Comparison of ENCODE assay signal across 7 cellular contexts in the genomic region with DNA sequence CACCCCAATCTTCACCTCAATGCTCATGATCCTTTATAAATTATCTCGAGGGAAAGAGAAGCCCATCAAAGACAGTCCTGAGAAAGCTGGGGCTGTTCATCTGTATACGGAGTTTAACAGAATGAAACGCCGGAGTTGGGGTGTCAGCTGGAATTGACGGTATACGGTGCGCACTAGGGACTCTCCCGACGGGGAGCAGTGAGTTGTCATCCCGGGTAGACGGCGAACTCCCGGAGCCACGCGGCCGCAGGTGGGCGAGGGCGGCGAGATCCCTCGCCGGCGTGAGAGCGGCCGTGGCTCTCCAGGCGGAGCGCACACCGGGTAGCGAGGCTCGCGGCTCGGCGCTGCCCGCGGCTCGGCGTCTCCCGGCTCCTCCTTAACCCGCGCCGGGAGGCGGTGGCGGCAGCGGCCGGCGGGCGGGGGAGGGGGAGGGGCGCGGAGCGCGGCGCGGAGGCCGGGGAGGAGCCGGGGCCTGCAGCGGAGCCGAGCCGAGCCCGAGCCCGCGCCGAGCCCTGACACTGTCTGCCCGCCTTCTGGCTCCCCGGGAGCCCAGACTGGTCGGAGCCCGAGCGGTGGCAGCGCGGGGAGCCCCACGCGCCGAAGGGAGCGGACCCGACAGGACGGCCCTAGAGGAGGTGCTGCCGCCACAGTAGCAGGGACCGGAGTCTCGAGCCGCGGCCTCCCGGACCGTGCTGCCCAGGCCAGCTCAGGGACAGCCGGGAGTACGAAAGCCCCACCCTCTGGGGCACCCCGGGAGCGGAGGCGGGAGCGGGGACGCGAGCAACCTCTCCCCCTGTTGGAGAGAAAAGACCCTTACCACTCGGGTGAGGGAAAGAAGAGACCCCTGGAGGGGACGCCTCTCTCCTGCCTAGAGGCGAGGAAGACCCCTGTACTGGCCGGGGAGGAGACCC. TPM values are rescaled to one million over a fixed set of nuclear protein-coding genes. Genes with fewer than 3 reads are reported as not detected.
DNase-seq lines count a peak whose midpoint lies in the region; ATAC-seq, FAIRE-seq and TF ChIP-seq lines count a peak whose summit lies in the region.

A gene (plus strand): TSS at position 475 of the 911 bp plus-strand sequence. CDS start 7,117 bp downstream, outside the sequence.

- no peaks in the 10 kb centered on the region for H3K27me3 ChIP-seq in keratinocyte (ENCODE audit: control insufficient read depth, extremely low read depth, insufficient read depth, low read length)

- peak within 1 kb of the TSS; percentile 97 for H3K9ac ChIP-seq in keratinocyte (ENCODE audit: control insufficient read depth, extremely low read depth, insufficient read depth, low read length)

- peak within 1 kb of the TSS; percentile 97 for H3K4me2 ChIP-seq in keratinocyte (ENCODE audit: control insufficient read depth, extremely low read depth, insufficient read depth, low read depth, low read length)

- H3K4me1 ChIP-seq in keratinocyte (ENCODE audit: control insufficient read depth, extremely low read depth, insufficient read depth, low read length): peaks cover 42% of the 10 kb centered on the region

- DNase-seq in NCI-H1417 treated with DMSO at 0.1 percent for 48 hours (lab: John Stamatoyannopoulos, UW): peak; percentile 13
- DNase-seq in activated CD4-positive, CD25-positive, alpha-beta regulatory T cell (lab: John Stamatoyannopoulos, UW): peak; percentile 53 to 72 (median 64)
- DNase-seq in central memory CD4-positive, alpha-beta T cell: peak; percentile 77
- no peak for DNase-seq in keratinocyte (ENCODE audit: low read depth, low spot score)
- peak; percentile 60 to 72 (median 63) for DNase-seq in stimulated activated CD4-positive, alpha-beta T cell treated with anti-CD3 and anti-CD28 coated beads, Interleukin-12 subunit alpha, Interleukin-12 subunit beta, amount 100 ng/mL, for 48 hours (ENCODE audit: low read depth in 2 of 3, low spot score in 1 of 3)

- H2AFZ ChIP-seq in keratinocyte (ENCODE audit: control insufficient read depth, low read length): peak within 1 kb of the TSS; percentile 93

- H3K4me3 ChIP-seq in keratinocyte (ENCODE audit: control insufficient read depth in 2 of 3, extremely low read depth in 1 of 3, insufficient read depth in 2 of 3, low read depth in 1 of 3, low read length in 3 of 3): peak within 1 kb of the TSS; percentile 90 to 92 (median 91)

- no peak for FAIRE-seq in keratinocyte (lab: Jason Lieb, UNC)

- H3K79me2 ChIP-seq in keratinocyte (ENCODE audit: control insufficient read depth, insufficient read depth, low read length): peaks cover 35% of the 10 kb centered on the region

- H3K9me3 ChIP-seq in keratinocyte (ENCODE audit: control insufficient read depth, low read depth, low read length): no peaks in the 10 kb centered on the region

- TF ChIP-seq CTCF in keratinocyte (optimal IDR thresholded peaks at IDR 0.05 in 1 of 3, IDR thresholded peaks at IDR 0.05 in 1 of 3, conservative IDR thresholded peaks at IDR 0.05 in 1 of 3; ENCODE audit: extremely low read depth in 1 of 3, insufficient read depth in 2 of 3, low read length in 3 of 3): no peak

- dilution Hi-C loops in keratinocyte (cut with MboI; ENCODE audit: extremely low pct_ligation_motif_present, low sequenced_read_pairs): no loop called here

- peaks cover 6% of the 10 kb centered on the region for H3K9me1 ChIP-seq in keratinocyte (ENCODE audit: control insufficient read depth, extremely low read depth, insufficient read depth, low read length)

- H3K36me3 ChIP-seq in keratinocyte (ENCODE audit: control insufficient read depth in 2 of 2, extremely low read depth in 1 of 2, insufficient read depth in 2 of 2, low read length in 2 of 2): peaks cover 2 to 3% of the 10 kb centered on the region in 2 experiments

- H3K27ac ChIP-seq in keratinocyte (ENCODE audit: control insufficient read depth, insufficient read depth, low read length): peak within 1 kb of the TSS; percentile 87

- peak; percentile 79 for ATAC-seq in GM18502 (IDR thresholded peaks at IDR 0.05; ENCODE audit: poor library complexity, unreplicated experiment)
- ATAC-seq in HG02759 (IDR thresholded peaks at IDR 0.05; ENCODE audit: unreplicated experiment): peak; percentile 79

- no peaks in the 10 kb centered on the region for H4K20me1 ChIP-seq in keratinocyte (ENCODE audit: control insufficient read depth, extremely low read depth, insufficient read depth, low read length)

RNA-seq across cellular contexts. Expression of the gene that starts here (rescaled TPM):
- polyA plus RNA-seq in keratinocyte: 3.1 to 5.2 TPM (median 4.2 TPM) in 3 replicates
- 3.9 TPM for polyA plus RNA-seq in keratinocyte (2011; ENCODE audit: low read depth)
- 4.3 and 4.9 TPM in 2 replicates for polyA plus RNA-seq in keratinocyte (2011; cell fraction: cytosol; rRNA removed)
- 11.0 TPM in 2 replicates for polyA plus RNA-seq in keratinocyte (2011; cell fraction: nucleus; rRNA removed)
- 7.3 and 10.1 TPM in 2 replicates for polyA plus RNA-seq in keratinocyte (2012; ENCODE audit: low replicate concordance)
- polyA minus RNA-seq in keratinocyte: 5.1 to 49.7 TPM (median 5.7 TPM) in 3 replicates
- 4.6 TPM for polyA minus RNA-seq in keratinocyte (2011; cell fraction: cytosol; rRNA and poly(A)+ RNA removed)
- 6.4 and 8.3 TPM in 2 replicates for polyA minus RNA-seq in keratinocyte (2011; cell fraction: nucleus; rRNA and poly(A)+ RNA removed)
